ENCODE assay signal across 1 cellular context in the genomic region with DNA sequence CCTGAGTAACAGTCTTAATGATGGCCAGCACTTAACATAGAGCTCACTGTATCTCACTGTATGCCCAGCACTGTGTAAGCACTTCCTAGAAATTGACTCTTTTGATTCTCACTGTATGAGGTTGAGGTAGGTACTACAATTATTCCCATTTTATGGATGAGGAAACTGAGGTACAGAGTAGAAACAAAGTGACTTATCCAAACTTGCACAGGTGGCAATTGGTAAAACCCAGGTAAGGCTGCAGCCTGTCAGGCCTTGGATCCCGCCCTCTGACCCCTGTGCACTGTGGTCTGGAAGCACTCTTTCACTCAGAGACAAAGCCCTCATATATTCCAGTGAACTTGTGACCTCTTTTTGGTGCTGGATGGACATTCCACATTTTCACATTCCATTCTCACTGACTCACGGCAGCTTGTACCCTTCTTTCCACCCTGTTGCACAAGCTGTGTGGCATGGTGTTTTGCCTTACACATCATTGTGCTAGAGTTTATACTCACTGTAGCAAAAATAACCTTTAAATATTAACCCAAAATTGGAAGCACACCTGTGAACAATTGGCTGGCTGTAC.
TF ChIP-seq lines count a peak whose summit lies in the region.

No MANE protein-coding gene starts in this region.

TF ChIP-seq in HepG2, 621 proteins besides CTCF, POLR2A, EP300 and RAD21 (continued from another document and continues in another):
- TF ChIP-seq, protein P1, sequence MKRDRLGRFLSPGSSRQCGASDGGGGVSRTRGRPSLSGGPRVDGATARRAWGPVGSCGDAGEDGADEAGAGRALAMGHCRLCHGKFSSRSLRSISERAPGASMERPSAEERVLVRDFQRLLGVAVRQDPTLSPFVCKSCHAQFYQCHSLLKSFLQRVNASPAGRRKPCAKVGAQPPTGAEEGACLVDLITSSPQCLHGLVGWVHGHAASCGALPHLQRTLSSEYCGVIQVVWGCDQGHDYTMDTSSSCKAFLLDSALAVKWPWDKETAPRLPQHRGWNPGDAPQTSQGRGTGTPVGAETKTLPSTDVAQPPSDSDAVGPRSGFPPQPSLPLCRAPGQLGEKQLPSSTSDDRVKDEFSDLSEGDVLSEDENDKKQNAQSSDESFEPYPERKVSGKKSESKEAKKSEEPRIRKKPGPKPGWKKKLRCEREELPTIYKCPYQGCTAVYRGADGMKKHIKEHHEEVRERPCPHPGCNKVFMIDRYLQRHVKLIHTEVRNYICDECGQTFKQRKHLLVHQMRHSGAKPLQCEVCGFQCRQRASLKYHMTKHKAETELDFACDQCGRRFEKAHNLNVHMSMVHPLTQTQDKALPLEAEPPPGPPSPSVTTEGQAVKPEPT (CRISPR knock-in tag; IDR thresholded peaks at IDR 0.05; ENCODE audit: low read depth) = no peak
- peak; percentile 89 for TF ChIP-seq ZSCAN9 (CRISPR knock-in tag; IDR thresholded peaks at IDR 0.05; ENCODE audit: borderline replicate concordance)
- peak; percentile 89 for TF ChIP-seq ZNF503 (CRISPR knock-in tag; IDR thresholded peaks at IDR 0.05)
- TF ChIP-seq ZNF282 (IDR thresholded peaks at IDR 0.05; ENCODE audit: partially characterized antibody) = no peak
- TF ChIP-seq, protein P2, sequence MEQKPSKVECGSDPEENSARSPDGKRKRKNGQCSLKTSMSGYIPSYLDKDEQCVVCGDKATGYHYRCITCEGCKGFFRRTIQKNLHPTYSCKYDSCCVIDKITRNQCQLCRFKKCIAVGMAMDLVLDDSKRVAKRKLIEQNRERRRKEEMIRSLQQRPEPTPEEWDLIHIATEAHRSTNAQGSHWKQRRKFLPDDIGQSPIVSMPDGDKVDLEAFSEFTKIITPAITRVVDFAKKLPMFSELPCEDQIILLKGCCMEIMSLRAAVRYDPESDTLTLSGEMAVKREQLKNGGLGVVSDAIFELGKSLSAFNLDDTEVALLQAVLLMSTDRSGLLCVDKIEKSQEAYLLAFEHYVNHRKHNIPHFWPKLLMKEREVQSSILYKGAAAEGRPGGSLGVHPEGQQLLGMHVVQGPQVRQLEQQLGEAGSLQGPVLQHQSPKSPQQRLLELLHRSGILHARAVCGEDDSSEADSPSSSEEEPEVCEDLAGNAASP (CRISPR knock-in tag; IDR thresholded peaks at IDR 0.05; ENCODE audit: borderline replicate concordance) = peak; percentile 88
- no peak; the same call in 1 of the 2 replicates for TF ChIP-seq ESRRA (CRISPR knock-in tag; IDR thresholded peaks at IDR 0.05; ENCODE audit: low read depth)
- TF ChIP-seq, protein P3, sequence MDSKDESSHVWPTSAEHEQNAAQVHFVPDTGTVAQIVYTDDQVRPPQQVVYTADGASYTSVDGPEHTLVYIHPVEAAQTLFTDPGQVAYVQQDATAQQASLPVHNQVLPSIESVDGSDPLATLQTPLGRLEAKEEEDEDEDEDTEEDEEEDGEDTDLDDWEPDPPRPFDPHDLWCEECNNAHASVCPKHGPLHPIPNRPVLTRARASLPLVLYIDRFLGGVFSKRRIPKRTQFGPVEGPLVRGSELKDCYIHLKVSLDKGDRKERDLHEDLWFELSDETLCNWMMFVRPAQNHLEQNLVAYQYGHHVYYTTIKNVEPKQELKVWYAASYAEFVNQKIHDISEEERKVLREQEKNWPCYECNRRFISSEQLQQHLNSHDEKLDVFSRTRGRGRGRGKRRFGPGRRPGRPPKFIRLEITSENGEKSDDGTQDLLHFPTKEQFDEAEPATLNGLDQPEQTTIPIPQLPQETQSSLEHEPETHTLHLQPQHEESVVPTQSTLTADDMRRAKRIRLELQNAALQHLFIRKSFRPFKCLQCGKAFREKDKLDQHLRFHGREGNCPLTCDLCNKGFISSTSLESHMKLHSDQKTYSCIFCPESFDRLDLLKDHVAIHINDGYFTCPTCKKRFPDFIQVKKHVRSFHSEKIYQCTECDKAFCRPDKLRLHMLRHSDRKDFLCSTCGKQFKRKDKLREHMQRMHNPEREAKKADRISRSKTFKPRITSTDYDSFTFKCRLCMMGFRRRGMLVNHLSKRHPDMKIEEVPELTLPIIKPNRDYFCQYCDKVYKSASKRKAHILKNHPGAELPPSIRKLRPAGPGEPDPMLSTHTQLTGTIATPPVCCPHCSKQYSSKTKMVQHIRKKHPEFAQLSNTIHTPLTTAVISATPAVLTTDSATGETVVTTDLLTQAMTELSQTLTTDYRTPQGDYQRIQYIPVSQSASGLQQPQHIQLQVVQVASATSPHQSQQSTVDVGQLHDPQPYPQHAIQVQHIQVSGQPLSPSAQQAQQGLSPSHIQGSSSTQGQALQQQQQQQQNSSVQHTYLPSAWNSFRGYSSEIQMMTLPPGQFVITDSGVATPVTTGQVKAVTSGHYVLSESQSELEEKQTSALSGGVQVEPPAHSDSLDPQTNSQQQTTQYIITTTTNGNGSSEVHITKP (CRISPR knock-in tag; IDR thresholded peaks at IDR 0.05; ENCODE audit: low read depth) = peak; percentile 23; the same call in 1 of the 2 replicates
- peak; percentile 95 for TF ChIP-seq ZMYM4 (CRISPR knock-in tag; IDR thresholded peaks at IDR 0.05)
- TF ChIP-seq ZNF547 (CRISPR knock-in tag; IDR thresholded peaks at IDR 0.05) = no peak; the same call in 1 of the 2 replicates
- peak in 1 of 2 experiments; percentile 10; a peak in 1 of 4 replicates for TF ChIP-seq MAFK (conservative IDR thresholded peaks at IDR 0.05 in 1 of 2, IDR thresholded peaks at IDR 0.05 in 1 of 2; ENCODE audit: low read length in 2 of 2)
- peak in 1 of 2 experiments; percentile 94; a peak in 2 of 4 replicates for TF ChIP-seq ATF4 (CRISPR knock-in tag; IDR thresholded peaks at IDR 0.05)
- peak; percentile 96 for TF ChIP-seq ZNF12 (CRISPR knock-in tag; IDR thresholded peaks at IDR 0.05)
- no peak for TF ChIP-seq SOX6 (IDR thresholded peaks at IDR 0.05)
- TF ChIP-seq SOX6 (CRISPR knock-in tag; IDR thresholded peaks at IDR 0.05) = peak; percentile 99
- peak; percentile 66; the same call in 1 of the 2 replicates for TF ChIP-seq TGIF2 (CRISPR knock-in tag; IDR thresholded peaks at IDR 0.05)
- TF ChIP-seq STAG1 (CRISPR knock-in tag; IDR thresholded peaks at IDR 0.05) = peak; percentile 30
- TF ChIP-seq FOXK1 (CRISPR knock-in tag; IDR thresholded peaks at IDR 0.05; ENCODE audit: borderline replicate concordance, low read depth) = peak; percentile 88; the same call in 1 of the 2 replicates
- no peak for TF ChIP-seq ARNT (IDR thresholded peaks at IDR 0.05)
- TF ChIP-seq SAP130 (CRISPR knock-in tag; IDR thresholded peaks at IDR 0.05; ENCODE audit: low read depth) = peak; percentile 91
- TF ChIP-seq ZBTB2 (CRISPR knock-in tag; IDR thresholded peaks at IDR 0.05; ENCODE audit: low read depth) = no peak
- TF ChIP-seq ZNF256 (CRISPR knock-in tag; conservative IDR thresholded peaks at IDR 0.05) = peak; percentile 26; the same call in 1 of the 2 replicates
- no peak for TF ChIP-seq NFATC3 (CRISPR knock-in tag; IDR thresholded peaks at IDR 0.05)
- no peak for TF ChIP-seq CCAR2 (optimal IDR thresholded peaks at IDR 0.05; ENCODE audit: low read depth, low read length)
- peak; percentile 35; the same call in 1 of the 2 replicates for TF ChIP-seq SMC3 (IDR thresholded peaks at IDR 0.05; ENCODE audit: low read length)
- TF ChIP-seq ETV6 (CRISPR knock-in tag; conservative IDR thresholded peaks at IDR 0.05) = no peak
- TF ChIP-seq CENPT (CRISPR knock-in tag; IDR thresholded peaks at IDR 0.05; ENCODE audit: low read depth) = no peak
- no peak; the same call in 1 of the 2 replicates for TF ChIP-seq CBX5 (CRISPR knock-in tag; IDR thresholded peaks at IDR 0.05; ENCODE audit: borderline replicate concordance)
- no peak for TF ChIP-seq ZNF281 (CRISPR knock-in tag; IDR thresholded peaks at IDR 0.05; ENCODE audit: borderline replicate concordance)
- TF ChIP-seq SOX5 (CRISPR knock-in tag; IDR thresholded peaks at IDR 0.05; ENCODE audit: borderline replicate concordance) = peak; percentile 97
- TF ChIP-seq ZBTB42 (CRISPR knock-in tag; IDR thresholded peaks at IDR 0.05) = no peak
- TF ChIP-seq SMAD3 (CRISPR knock-in tag; IDR thresholded peaks at IDR 0.05) = peak; percentile 78; the same call in 1 of the 2 replicates
- no peak for TF ChIP-seq ZNF251 (CRISPR knock-in tag; IDR thresholded peaks at IDR 0.05)
- peak; percentile 86 for TF ChIP-seq TARDBP (CRISPR knock-in tag; IDR thresholded peaks at IDR 0.05)
- TF ChIP-seq ZNF740 (CRISPR knock-in tag; IDR thresholded peaks at IDR 0.05) = no peak
- no peak for TF ChIP-seq ZNF775 (CRISPR knock-in tag; IDR thresholded peaks at IDR 0.05; ENCODE audit: borderline replicate concordance)
- TF ChIP-seq ZNF3 (CRISPR knock-in tag; IDR thresholded peaks at IDR 0.05) = peak; percentile 97
- TF ChIP-seq BHLHE40 (IDR thresholded peaks at IDR 0.05; ENCODE audit: low read length) = peak; percentile 27; the same call in 1 of the 2 replicates
- TF ChIP-seq SMARCE1 (IDR thresholded peaks at IDR 0.05; ENCODE audit: borderline replicate concordance) = no peak
- TF ChIP-seq, protein P4, sequence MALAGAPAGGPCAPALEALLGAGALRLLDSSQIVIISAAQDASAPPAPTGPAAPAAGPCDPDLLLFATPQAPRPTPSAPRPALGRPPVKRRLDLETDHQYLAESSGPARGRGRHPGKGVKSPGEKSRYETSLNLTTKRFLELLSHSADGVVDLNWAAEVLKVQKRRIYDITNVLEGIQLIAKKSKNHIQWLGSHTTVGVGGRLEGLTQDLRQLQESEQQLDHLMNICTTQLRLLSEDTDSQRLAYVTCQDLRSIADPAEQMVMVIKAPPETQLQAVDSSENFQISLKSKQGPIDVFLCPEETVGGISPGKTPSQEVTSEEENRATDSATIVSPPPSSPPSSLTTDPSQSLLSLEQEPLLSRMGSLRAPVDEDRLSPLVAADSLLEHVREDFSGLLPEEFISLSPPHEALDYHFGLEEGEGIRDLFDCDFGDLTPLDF (CRISPR knock-in tag; IDR thresholded peaks at IDR 0.05) = no peak
- peak; percentile 93 for TF ChIP-seq TFE3 (CRISPR knock-in tag; IDR thresholded peaks at IDR 0.05)
- no peak for TF ChIP-seq ZNF552 (CRISPR knock-in tag; IDR thresholded peaks at IDR 0.05; ENCODE audit: borderline replicate concordance)
- peak; percentile 87; the same call in 1 of the 2 replicates for TF ChIP-seq NCOR1 (IDR thresholded peaks at IDR 0.05; ENCODE audit: borderline replicate concordance, low read length)
- no peak for TF ChIP-seq ATAD3A (CRISPR knock-in tag; IDR thresholded peaks at IDR 0.05)
